24 cellular contexts compared by ENCODE assay signal in the genomic region with DNA sequence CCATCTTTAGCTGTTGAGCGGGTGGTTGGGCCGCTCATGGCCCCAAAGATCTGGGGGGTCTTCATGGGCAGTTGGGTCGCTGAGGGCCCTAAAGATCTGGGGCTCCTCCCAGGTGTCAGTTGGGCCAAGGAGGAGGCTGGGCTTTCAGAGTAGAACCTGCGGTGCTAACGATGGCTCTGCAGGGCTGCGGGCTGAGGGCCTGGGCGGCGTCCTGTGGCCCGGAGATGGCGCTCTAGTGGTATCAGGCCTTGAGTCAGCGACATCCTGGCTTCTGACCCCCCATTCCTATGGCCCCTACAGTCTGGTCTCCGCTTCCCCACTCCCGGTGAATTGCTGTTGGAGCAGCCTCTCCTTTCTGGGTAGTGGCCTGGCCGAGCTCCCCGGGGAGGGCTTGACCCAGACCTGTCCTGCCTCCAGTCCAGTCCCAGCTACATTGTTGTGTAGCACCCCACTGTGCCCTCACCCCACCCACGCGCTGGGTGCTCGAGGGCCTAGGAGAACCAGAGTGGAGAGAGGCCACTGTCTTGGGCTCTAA. TPM values are rescaled to one million over a fixed set of nuclear protein-coding genes. Genes with fewer than 3 reads are reported as not detected.
DNase-seq lines count a peak whose midpoint lies in the region; TF ChIP-seq lines count a peak whose summit lies in the region.
"Had no signal": no experiment of that assay in that cellular context is flagged by ENCODE, and none has a peak within 500 bp of the region (broad histone marks: within the 10 kb centered on the region; RNA-seq: fewer than 3 reads in every experiment).

No MANE protein-coding gene starts in this region.

- H3K27ac ChIP-seq in esophagus muscularis mucosa (replicated peaks in 1 of 4) (no peak overlapping the region), trophoblast cell (ENCODE audit: low read depth, low read length) (no peak overlapping the region)
- H3K27ac ChIP-seq: A549; BLaER1 treated with 17β-estradiol and CSF1 and Interleukin-3, amounts not matched to agents 10 nM and 100 nM had no signal

- H3K27ac Mint-ChIP-seq in CD14-positive monocyte, result no peak overlapping the region
- H3K27ac Mint-ChIP-seq: CD4-positive, alpha-beta memory T cell; HFFc6 had no signal

- H2AK5ac ChIP-seq in trophoblast cell (ENCODE audit: low read length), result no peak overlapping the region

- no peaks in the 10 kb centered on the region for H3K79me1 ChIP-seq in trophoblast cell (ENCODE audit: low read length)

- no peak overlapping the region for H3K4me2 ChIP-seq in trophoblast cell (ENCODE audit: low read length)
- H3K4me2 ChIP-seq: A549; BLaER1 treated with 17β-estradiol and CSF1 and Interleukin-3, amounts not matched to agents 10 nM and 100 nM had no signal

- H3K4me3 ChIP-seq in esophagus muscularis mucosa (no peak overlapping the region), trophoblast cell (ENCODE audit: low read depth, low read length) (no peak overlapping the region)
- H3K4me3 ChIP-seq: A549; BLaER1 treated with 17β-estradiol and CSF1 and Interleukin-3, amounts not matched to agents 10 nM and 100 nM; HAP-1 had no signal

- H3K4me1 ChIP-seq in esophagus muscularis mucosa (peaks cover 0 to 34% (median 17%) of the 10 kb centered on the region in 4 donors), trophoblast cell (ENCODE audit: control insufficient read depth in 1 of 2, insufficient read depth in 2 of 2, low read length in 2 of 2) (no peaks in the 10 kb centered on the region)
- H3K4me1 ChIP-seq: A549, BE2C had no signal

- H3K9me3 ChIP-seq in esophagus muscularis mucosa, result no peaks in the 10 kb centered on the region
- H3K9me3 ChIP-seq in trophoblast cell (ENCODE audit: insufficient read depth, low read depth, low read length), result no peaks in the 10 kb centered on the region
- H3K9me3 ChIP-seq: A549, BE2C, HAP-1 had no signal

- no peaks in the 10 kb centered on the region for H3K27me3 Mint-ChIP-seq in CD14-positive monocyte (ENCODE audit: low read depth in 3 of 3)
- H3K27me3 Mint-ChIP-seq: CD4-positive, alpha-beta memory T cell had no signal

- peak overlapping the region; percentile 11 for H2BK120ac ChIP-seq in trophoblast cell (ENCODE audit: insufficient read depth, low read length, poor library complexity)

- H4K91ac ChIP-seq in trophoblast cell (ENCODE audit: low read depth, low read length), result no peak overlapping the region

- intact Hi-C loops in esophagus muscularis mucosa (cut with DNase I) (no loop called here), CD14-positive monocyte (cut with micrococcal nuclease) (no loop called here)

- H3K36me3 ChIP-seq in esophagus muscularis mucosa (no peaks in the 10 kb centered on the region), trophoblast cell (ENCODE audit: control insufficient read depth in 1 of 2, insufficient read depth in 2 of 2, low read length in 2 of 2) (no peaks in the 10 kb centered on the region)
- H3K36me3 ChIP-seq: BE2C, HAP-1 had no signal

- H3K4ac ChIP-seq in trophoblast cell (ENCODE audit: low read depth, low read length), result no peak overlapping the region

- H3K4me1 Mint-ChIP-seq in CD14-positive monocyte, result no peaks in the 10 kb centered on the region

- TF ChIP-seq CTCF in esophagus muscularis mucosa (IDR thresholded peaks at IDR 0.05) (no peak), CD14-positive monocyte (IDR thresholded peaks at IDR 0.05) (no peak)

- no peak for TF ChIP-seq EP300 in esophagus muscularis mucosa (IDR thresholded peaks at IDR 0.05)

- H4K12ac ChIP-seq in trophoblast cell (ENCODE audit: low read depth, low read length), result no peak overlapping the region

- H3K23ac ChIP-seq in trophoblast cell (ENCODE audit: low read length), result no peak overlapping the region

- H3K14ac ChIP-seq in trophoblast cell (ENCODE audit: low read length), result no peak overlapping the region

- TF ChIP-seq POLR2A in esophagus muscularis mucosa (IDR thresholded peaks at IDR 0.05; ENCODE audit: low read depth), result no peak

- H2AFZ ChIP-seq in trophoblast cell (ENCODE audit: insufficient read depth, low read length, poor library complexity), result no peak overlapping the region

- no peak overlapping the region for H2BK5ac ChIP-seq in trophoblast cell (ENCODE audit: low read depth, low read length, poor library complexity)

- H3K36me3 Mint-ChIP-seq in CD14-positive monocyte, result peaks cover 8 to 13% of the 10 kb centered on the region in 2 donors
- H3K36me3 Mint-ChIP-seq: CD4-positive, alpha-beta memory T cell had no signal

- H3K27me3 ChIP-seq in esophagus muscularis mucosa (no peaks in the 10 kb centered on the region), trophoblast cell (ENCODE audit: insufficient read depth, low read length) (no peaks in the 10 kb centered on the region)
- H3K27me3 ChIP-seq: BE2C; BLaER1 treated with 17β-estradiol and CSF1 and Interleukin-3, amounts not matched to agents 10 nM and 100 nM had no signal

- H2BK12ac ChIP-seq in trophoblast cell (ENCODE audit: low read length), result no peak overlapping the region

- no peak overlapping the region for H3K4me3 Mint-ChIP-seq in CD14-positive monocyte
- H3K4me3 Mint-ChIP-seq: CD4-positive, alpha-beta memory T cell; HFFc6 had no signal

- 89% methylated on average over 17 of the region's 18 CpGs for WGBS in esophagus muscularis mucosa
- no CpG with 5 or more reads among the region's 18 CpGs for WGBS in trophoblast cell (ENCODE audit: extremely low coverage, insufficient coverage, insufficient read length)

- no peak overlapping the region for H4K8ac ChIP-seq in trophoblast cell (ENCODE audit: low read depth, low read length)

- H3K18ac ChIP-seq in trophoblast cell (ENCODE audit: low read length), result no peak overlapping the region

- H3K9me3 Mint-ChIP-seq in CD14-positive monocyte, result peaks cover 0 to 2% (median 0%) of the 10 kb centered on the region in 7 donors
- H3K9me3 Mint-ChIP-seq: CD4-positive, alpha-beta memory T cell; HFFc6 had no signal

- no peak overlapping the region for H3K9ac ChIP-seq in trophoblast cell (ENCODE audit: low read length)
- H3K9ac ChIP-seq: BLaER1 treated with 17β-estradiol and CSF1 and Interleukin-3, amounts not matched to agents 10 nM and 100 nM had no signal

- no peaks in the 10 kb centered on the region for H3K79me2 ChIP-seq in trophoblast cell (ENCODE audit: control insufficient read depth, insufficient read depth, low read length, poor library complexity)

- peak; percentile 4 for DNase-seq in activated gamma-delta T cell (lab: John Stamatoyannopoulos, UW)
- no peak for DNase-seq in activated gamma-delta T cell treated with Interleukin-2 at 50 U/mL for 16 hours
- DNase-seq in esophagus muscularis mucosa (ENCODE audit: extremely low spot score), result peak; percentile 50
- DNase-seq in trophoblast cell, result no peak
- DNase-seq in NCI-H2081 (lab: John Stamatoyannopoulos, UW), result no peak
- DNase-seq in SKM-1 (lab: John Stamatoyannopoulos, UW; ENCODE audit: unreplicated experiment), result no peak
- DNase-seq in CD14-positive monocyte (ENCODE audit: low spot score), result no peak
- DNase-seq: 8988T; ACHN; AML-193; BE2C; Calu3; CD4-positive, alpha-beta memory T cell; COR-L47; DMS53; DMS79 treated with DMSO at 0.1 percent for 48 hours; GF-D8; GOT3; HFFc6 had no signal

RNA-seq across cellular contexts. Expression of a gene that starts 0.6 kb away (rescaled TPM):
- total RNA-seq in esophagus muscularis mucosa, result 1 to 10 TPM in 1 of 4 donors, not detected in 3; 6.5 TPM
- polyA plus RNA-seq in trophoblast cell (2013), result not detected in 2 replicates
- polyA plus RNA-seq in CD14-positive monocyte, result under 1 TPM in 1 of 2 donors, not detected in 1; 0.46 TPM
- total RNA-seq: Calu3; CD4-positive, alpha-beta memory T cell; Daoy; G401; HFFc6 had no signal
- polyA plus RNA-seq: A549 had no signal

Comparison
In these comparisons a context has a peak if more than half of its experiments do, and no peak if none do; other contexts are left out.
1. DNase-seq: peak in activated gamma-delta T cell (single experiment) and esophagus muscularis mucosa (single experiment); none in activated gamma-delta T cell treated with Interleukin-2 at 50 U/mL for 16 hours (single experiment), trophoblast cell (0 of 2), NCI-H2081 (0 of 2), SKM-1 (single experiment) and CD14-positive monocyte (single experiment).